8 cellular contexts compared by ENCODE assay signal in genomic region chr12:48156648-48157015, GRCh38. TPM values are rescaled to one million over a fixed set of nuclear protein-coding genes. Genes with fewer than 3 reads are reported as not detected.
DNase-seq lines count a peak whose midpoint lies in the region; ATAC-seq and TF ChIP-seq lines count a peak whose summit lies in the region.

No MANE protein-coding gene starts in this region.

- peak overlapping the region; percentile 96 for H3K4me3 Mint-ChIP-seq in progenitor cell of endocrine pancreas (ENCODE audit: low read depth)

- peaks cover 5% of the 10 kb centered on the region for H3K4me1 Mint-ChIP-seq in progenitor cell of endocrine pancreas (ENCODE audit: low read depth)

- H3K9ac ChIP-seq in ES-I3 (ENCODE audit: low read depth, low read length) (peak overlapping the region; percentile 77; the same call in 1 of the 2 replicates), fibroblast of lung (ENCODE audit: insufficient read depth, low read length) (peak overlapping the region; percentile 52)

- 0 out of 2 replicates have a peak, but pooled peaks cover 5% of the 10 kb centered on the region for H3K4me1 ChIP-seq in ES-I3 (ENCODE audit: insufficient read depth, low read length)
- peaks cover 17% of the 10 kb centered on the region for H3K4me1 ChIP-seq in SJSA1 (replicated peaks)
- peaks cover 2% of the 10 kb centered on the region for H3K4me1 ChIP-seq in fibroblast of lung (ENCODE audit: control insufficient read depth, extremely low read depth, insufficient read depth, low read length)

- peak overlapping the region; percentile 42 for H2AFZ ChIP-seq in fibroblast of lung (ENCODE audit: low read length)

- ATAC-seq in GM18517 (IDR thresholded peaks at IDR 0.05; ENCODE audit: unreplicated experiment) (no peak), HG02938 (IDR thresholded peaks at IDR 0.05; ENCODE audit: unreplicated experiment) (no peak)

- peak overlapping the region; percentile 98 for H3K4me2 ChIP-seq in fibroblast of lung (ENCODE audit: extremely low read depth, insufficient read depth, low read length)

- no peaks in the 10 kb centered on the region for H3K9me3 Mint-ChIP-seq in progenitor cell of endocrine pancreas (ENCODE audit: low read depth)

- H3K79me2 ChIP-seq in fibroblast of lung (ENCODE audit: control insufficient read depth, insufficient read depth, low read length): peaks cover 11% of the 10 kb centered on the region

- H3K27me3 ChIP-seq in SJSA1 (replicated peaks): no peaks in the 10 kb centered on the region
- H3K27me3 ChIP-seq in fibroblast of lung (ENCODE audit: control insufficient read depth, insufficient read depth, low read length): no peaks in the 10 kb centered on the region

- H4K20me1 ChIP-seq in fibroblast of lung (ENCODE audit: control insufficient read depth, extremely low read depth, insufficient read depth, low read length): no peaks in the 10 kb centered on the region

- DNase-seq in SJSA1 (ENCODE audit: low read depth in 1 of 2, low spot score in 2 of 2): peak in 1 of 2 experiments; percentile 82
- no peak for DNase-seq in fibroblast of lung (ENCODE audit: low read depth in 2 of 2)
- DNase-seq in progenitor cell of endocrine pancreas (ENCODE audit: low spot score, unreplicated experiment): no peak
- DNase-seq in COR-L47 (lab: John Stamatoyannopoulos, UW): no peak
- DNase-seq in C1 segment of cervical spinal cord (lab: John Stamatoyannopoulos, UW): no peak

- H3K27me3 Mint-ChIP-seq in progenitor cell of endocrine pancreas: peaks cover 7% of the 10 kb centered on the region

- peak overlapping the region; percentile 65 for H3K4me3 ChIP-seq in SJSA1
- peak overlapping the region; percentile 58 to 100 (median 84) for H3K4me3 ChIP-seq in fibroblast of lung (replicated peaks in 1 of 4; ENCODE audit: control extremely low read depth in 1 of 4, insufficient read depth in 1 of 4, low read depth in 3 of 4, low read length in 4 of 4)

- peak overlapping the region; percentile 93 for H3K27ac Mint-ChIP-seq in progenitor cell of endocrine pancreas

- H3K27ac ChIP-seq in SJSA1: no peak overlapping the region
- peak overlapping the region; percentile 32 for H3K27ac ChIP-seq in fibroblast of lung (ENCODE audit: insufficient read depth, low read length)

- TF ChIP-seq CTCF in fibroblast of lung (conservative IDR thresholded peaks at IDR 0.05 in 1 of 2, IDR thresholded peaks at IDR 0.05 in 1 of 2; ENCODE audit: low read depth in 1 of 2, low read length in 2 of 2) (no peak), progenitor cell of endocrine pancreas (IDR thresholded peaks at IDR 0.05; ENCODE audit: unreplicated experiment) (no peak)

- no peaks in the 10 kb centered on the region for H3K9me3 ChIP-seq in ES-I3 (ENCODE audit: control insufficient read depth, insufficient read depth, low read length)
- H3K9me3 ChIP-seq in SJSA1 (replicated peaks): no peaks in the 10 kb centered on the region
- no peaks in the 10 kb centered on the region for H3K9me3 ChIP-seq in fibroblast of lung (ENCODE audit: control insufficient read depth, insufficient read depth, low read depth, low read length)

- H3K36me3 ChIP-seq in ES-I3 (ENCODE audit: insufficient read depth, low read length) (no peaks in the 10 kb centered on the region), SJSA1 (peaks cover 35% of the 10 kb centered on the region), fibroblast of lung (ENCODE audit: control insufficient read depth, insufficient read depth, low read length) (no peaks in the 10 kb centered on the region)

- H3K36me3 Mint-ChIP-seq in progenitor cell of endocrine pancreas (ENCODE audit: insufficient read depth): no peaks in the 10 kb centered on the region

RNA-seq across cellular contexts. Expression of gene ASB8, which starts 0.7 kb away (rescaled TPM):
- total RNA-seq in SJSA1 (2014; rRNA removed; shearing (Covaris generic)): 236 and 314 TPM in 2 replicates
- total RNA-seq in fibroblast of lung (13.1 and 23.8 TPM in 2 replicates), progenitor cell of endocrine pancreas (22.2 and 27.0 TPM in 2 replicates)
- 32.8 and 35.0 TPM in 2 replicates for polyA plus RNA-seq in fibroblast of lung
- 28.4 and 38.2 TPM in 2 replicates for polyA plus RNA-seq in fibroblast of lung (2012)
- polyA minus RNA-seq in fibroblast of lung (ENCODE audit: low replicate concordance): 25.0 and 25.3 TPM in 2 replicates

RNA-seq across cellular contexts. Expression of gene CCDC184, which starts 26.8 kb away (rescaled TPM):
- 10.1 and 11.9 TPM in 2 replicates for total RNA-seq in SJSA1 (2014; rRNA removed; shearing (Covaris generic))
- total RNA-seq in fibroblast of lung (under 0.01 and 0.17 TPM in 2 replicates), progenitor cell of endocrine pancreas (0.12 TPM in 1 of 2 replicates, not detected in the other)
- 0.28 and 0.30 TPM in 2 replicates for polyA plus RNA-seq in fibroblast of lung
- 0.36 and 0.47 TPM in 2 replicates for polyA plus RNA-seq in fibroblast of lung (2012)
- 0.78 TPM in 1 of 2 replicates, not detected in the other for polyA minus RNA-seq in fibroblast of lung (ENCODE audit: low replicate concordance)

RNA-seq across cellular contexts. Expression of gene PFKM, which starts 37.5 kb away (rescaled TPM):
- 791 and 920 TPM in 2 replicates for total RNA-seq in SJSA1 (2014; rRNA removed; shearing (Covaris generic))
- total RNA-seq in fibroblast of lung: 87.1 and 98.9 TPM in 2 replicates
- 87.6 and 88.4 TPM in 2 replicates for polyA plus RNA-seq in fibroblast of lung
- polyA plus RNA-seq in fibroblast of lung (2012): 64.1 and 66.1 TPM in 2 replicates
- 106 and 147 TPM in 2 replicates for polyA minus RNA-seq in fibroblast of lung (ENCODE audit: low replicate concordance)
- total RNA-seq in progenitor cell of endocrine pancreas: 132 and 141 TPM in 2 replicates

RNA-seq across cellular contexts. Expression of gene OR10AD1, which starts 46.5 kb away (rescaled TPM):
- not detected in 2 replicates for total RNA-seq in SJSA1 (2014; rRNA removed; shearing (Covaris generic))
- total RNA-seq in fibroblast of lung: not detected in 2 replicates
- polyA plus RNA-seq in fibroblast of lung: not detected in 2 replicates
- not detected in 2 replicates for polyA plus RNA-seq in fibroblast of lung (2012)
- polyA minus RNA-seq in fibroblast of lung (ENCODE audit: low replicate concordance): not detected in 2 replicates
- not detected in 2 replicates for total RNA-seq in progenitor cell of endocrine pancreas

RNA-seq across cellular contexts. Expression of gene SENP1, which starts 50.8 kb away (rescaled TPM):
- 36.2 and 49.5 TPM in 2 replicates for total RNA-seq in SJSA1 (2014; rRNA removed; shearing (Covaris generic))
- total RNA-seq in fibroblast of lung (12.8 and 14.7 TPM in 2 replicates), progenitor cell of endocrine pancreas (34.9 and 38.4 TPM in 2 replicates)
- 17.9 and 19.1 TPM in 2 replicates for polyA plus RNA-seq in fibroblast of lung
- 7.9 and 9.5 TPM in 2 replicates for polyA plus RNA-seq in fibroblast of lung (2012)
- 11.4 and 15.2 TPM in 2 replicates for polyA minus RNA-seq in fibroblast of lung (ENCODE audit: low replicate concordance)
